Comparison of ENCODE assay signal across 1 cellular context in genomic region chr1:147853391-147853790, GRCh38.
TF ChIP-seq lines count a peak whose summit lies in the region.

No MANE protein-coding gene starts in this region.

TF ChIP-seq in H1, 55 proteins besides CTCF, POLR2A, EP300 and RAD21 (continued from another document):
- no peak for TF ChIP-seq MAFK (IDR thresholded peaks at IDR 0.05; ENCODE audit: low read depth, low read length)
- no peak for TF ChIP-seq PHF8 (conservative IDR thresholded peaks at IDR 0.05; ENCODE audit: low read depth, low read length)
- no peak for TF ChIP-seq POU5F1 (IDR thresholded peaks at IDR 0.05; ENCODE audit: low read depth, low read length)
- no peak for TF ChIP-seq EZH2 (IDR thresholded peaks at IDR 0.05; ENCODE audit: low read depth, low read length, severe bottlenecking)
- no peak for TF ChIP-seq SUZ12 (IDR thresholded peaks at IDR 0.05; ENCODE audit: low read length)
TF ChIP-seq in H1: peak in this region for 0.
